ENCODE assay signal across 7 cellular contexts in the genomic region with DNA sequence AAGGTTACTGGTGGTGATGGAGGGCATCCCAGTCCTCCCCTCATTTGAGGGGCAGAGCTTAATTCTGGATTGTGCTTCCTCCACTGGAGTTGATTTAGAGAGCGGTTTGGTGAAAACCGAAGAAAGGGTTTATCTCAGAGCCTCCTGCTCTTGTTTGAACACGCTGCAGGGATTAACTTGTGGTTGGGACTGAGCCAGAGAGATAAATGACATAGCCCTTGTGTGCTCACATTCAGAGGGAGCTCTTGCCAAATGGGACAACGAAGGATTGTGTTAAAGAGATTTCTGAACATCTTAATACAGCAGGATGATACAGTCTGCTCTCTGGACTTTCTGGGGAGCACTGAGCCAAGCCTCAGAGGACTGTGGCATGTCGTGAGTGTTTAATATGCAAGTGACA.
A peak's percentile ranks its signal among the peaks of the same experiment; 100 is the strongest.
DNase-seq lines count a peak whose midpoint lies in the region; ATAC-seq and TF ChIP-seq lines count a peak whose summit lies in the region.

No MANE protein-coding gene starts in this region.

- TF ChIP-seq CTCF in LNCaP clone FGC (IDR thresholded peaks at IDR 0.05; ENCODE audit: control insufficient read depth, extremely low read depth, insufficient read depth) = no peak
- TF ChIP-seq CTCF in retinal pigment epithelial cell (conservative IDR thresholded peaks at IDR 0.05; ENCODE audit: low read depth, low read length) = no peak

- H3K27ac ChIP-seq in epithelial cell of prostate = no peak overlapping the region

- H3K4me3 ChIP-seq in LNCaP clone FGC (ENCODE audit: low read depth, low read length) = no peak overlapping the region
- no peak overlapping the region for H3K4me3 ChIP-seq in retinal pigment epithelial cell (ENCODE audit: low read length)

- DNase-seq in LNCaP clone FGC (ENCODE audit: low read depth) = peak; percentile 67
- DNase-seq in OCI-M1 (lab: John Stamatoyannopoulos, UW) = peak; percentile 96
- peak; percentile 50 for DNase-seq in epithelial cell of prostate (ENCODE audit: low read depth, low spot score)
- peak; percentile 61 for DNase-seq in retinal pigment epithelial cell (ENCODE audit: low read depth)
- DNase-seq in T1000 (lab: John Stamatoyannopoulos, UW) = no peak

- ATAC-seq in GM19023 (IDR thresholded peaks at IDR 0.05; ENCODE audit: unreplicated experiment) (no peak), HG03565 (IDR thresholded peaks at IDR 0.05; ENCODE audit: unreplicated experiment) (no peak)
